In the genomic region with DNA sequence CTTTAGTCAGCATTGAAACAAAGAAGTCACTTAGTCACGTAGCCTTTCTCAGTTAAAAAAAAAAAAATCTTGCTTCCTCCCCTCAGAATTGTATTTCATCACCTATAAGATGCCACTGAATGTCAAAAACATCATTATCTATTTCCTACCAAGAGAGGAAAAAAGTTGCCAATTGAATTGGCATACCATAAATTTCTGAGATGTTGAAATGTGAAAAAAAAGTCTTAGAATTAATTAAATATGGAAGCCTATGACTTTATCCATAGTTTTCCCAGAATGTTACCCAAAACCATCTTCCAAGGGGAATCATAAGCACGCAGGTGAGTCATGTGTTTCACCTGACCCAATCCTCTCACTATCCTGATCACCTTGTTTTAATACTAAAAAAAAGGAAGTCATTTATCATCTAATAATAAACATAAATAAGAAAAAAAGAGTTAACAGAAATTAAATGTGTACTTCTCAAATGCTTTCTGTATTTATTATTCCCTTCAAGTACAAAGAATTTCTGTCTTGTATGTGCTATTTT, we compare ENCODE assay signal across 26 cellular contexts.
"Had no signal": no experiment of that assay in that cellular context is flagged by ENCODE, and none has a peak within 500 bp of the region (broad histone marks: within the 10 kb centered on the region; RNA-seq: fewer than 3 reads in every experiment).

No MANE protein-coding gene starts in this region.

- H3K4me3 ChIP-seq: body of pancreas, cardiac muscle cell, left ventricle myocardium inferior, ovary, psoas muscle, right atrium auricular region, thyroid gland, upper lobe of right lung had no signal

- ATAC-seq: activated CD8-positive, alpha-beta T cell treated with anti-CD3 and anti-CD28 coated beads, Interleukin-2, amount 10 ng/mL, durations not matched to agents 7 days and 5 days; activated naive CD8-positive, alpha-beta T cell treated with anti-CD3 and anti-CD28 coated beads, Interleukin-2, amount 50 U/mL, for 24 hours; body of pancreas; psoas muscle; stimulated activated naive CD8-positive, alpha-beta T cell treated with anti-CD3 and anti-CD28 coated beads, Interleukin-15, Interleukin-2, amounts not matched to agents 100 U/mL and 50 U/mL, for 24 hours; upper lobe of right lung had no signal

- DNase-seq: activated CD4-positive, alpha-beta T cell treated with anti-CD3 and anti-CD28 coated beads for 1 hour; activated CD4-positive, alpha-beta T cell treated with anti-CD3 and anti-CD28 coated beads, Interleukin-2, amount 50 U/mL, for 1 hour; activated CD8-positive, alpha-beta T cell treated with anti-CD3 and anti-CD28 coated beads, Interleukin-2, amount 10 ng/mL, durations not matched to agents 7 days and 5 days; activated gamma-delta T cell; activated naive CD4-positive, alpha-beta T cell treated with anti-CD3 and anti-CD28 coated beads, Interleukin-2, amount 50 U/mL, for 16 hours; activated naive CD8-positive, alpha-beta T cell treated with anti-CD3 and anti-CD28 coated beads, Interleukin-2, amount 50 U/mL, for 24 hours; body of pancreas; effector CD8-positive, alpha-beta T cell; foreskin melanocyte; glutamatergic neuron; hippocampal formation; kidney glomerular epithelial cell; left ventricle myocardium inferior; mammary epithelial cell; midbrain; ovary; psoas muscle; stimulated activated CD4-positive, alpha-beta T cell treated with anti-CD3 and anti-CD28 coated beads, Interleukin-12 subunit alpha, Interleukin-12 subunit beta, amount 100 ng/mL, for 4 hours; stimulated activated CD4-positive, alpha-beta T cell treated with anti-CD3 and anti-CD28 coated beads, Interleukin-4, amount 100 ng/mL, for 4 hours; stimulated activated naive CD8-positive, alpha-beta T cell treated with anti-CD3 and anti-CD28 coated beads, Interleukin-15, Interleukin-2, amounts not matched to agents 100 U/mL and 50 U/mL, for 24 hours; thyroid gland; upper lobe of right lung; WERI-Rb-1 had no signal

- H3K4me1 ChIP-seq: thyroid gland, upper lobe of right lung had no signal

- H3K27ac ChIP-seq: body of pancreas, cardiac muscle cell, left ventricle myocardium inferior, neutrophil, ovary, psoas muscle, right atrium auricular region, thyroid gland, upper lobe of right lung, WERI-Rb-1 had no signal

- H3K9me3 ChIP-seq: body of pancreas, neutrophil, ovary, psoas muscle, thyroid gland had no signal

- H3K27me3 ChIP-seq: body of pancreas, cardiac muscle cell, neutrophil, ovary, right atrium auricular region, thyroid gland, upper lobe of right lung had no signal
